9 cellular contexts compared by ENCODE assay signal in genomic region chr12:57452181-57452936, GRCh38. TPM values are rescaled to one million over a fixed set of nuclear protein-coding genes. Genes with fewer than 3 reads are reported as not detected.
DNase-seq lines count a peak whose midpoint lies in the region; TF ChIP-seq lines count a peak whose summit lies in the region.
"Had no signal": no experiment of that assay in that cellular context is flagged by ENCODE, and none has a peak within 500 bp of the region (broad histone marks: within the 10 kb centered on the region; RNA-seq: fewer than 3 reads in every experiment).

No MANE protein-coding gene starts in this region.

- H3K36me3 Mint-ChIP-seq in HFFc6 (ENCODE audit: low read depth) (no peaks in the 10 kb centered on the region), Caco-2 (ENCODE audit: insufficient read depth, unreplicated experiment) (peaks cover 7% of the 10 kb centered on the region)

- no peak for TF ChIP-seq CTCF in HFFc6 (IDR thresholded peaks at IDR 0.05)
- TF ChIP-seq CTCF in transverse colon (IDR thresholded peaks at IDR 0.05) = no peak
- no peak for TF ChIP-seq CTCF in Caco-2 (IDR thresholded peaks at IDR 0.05; ENCODE audit: insufficient read depth in 1 of 2, low read depth in 1 of 2, low read length in 1 of 2, severe bottlenecking in 1 of 2, unreplicated experiment in 1 of 2)

- POLR2A ChIA-PET in Caco-2 (lab: Charles Lee) = interaction anchor here (0.5 to 1.3 kb wide), 3 partner anchors 22 to 209 kb away, joined by 3 to 6 read pairs (median 4); no protein-coding TSS in a partner anchor

- H3K27ac Mint-ChIP-seq in HFFc6 (peak overlapping the region; percentile 96), Caco-2 (ENCODE audit: unreplicated experiment) (no peak overlapping the region)

- WGBS in transverse colon (ENCODE audit: low coverage in 1 of 2), 2 donors = 7 to 28% methylated on average over 2 to 9 of the region's 9 CpGs

- intact Hi-C loops in transverse colon (cut with DNase I; ENCODE audit: low total_unique reads) (loop anchor here (5.0 kb wide), 2 partner anchors 145 to 190 kb away; no protein-coding TSS in a partner anchor), Caco-2 (cut with micrococcal nuclease; ENCODE audit: unreplicated experiment) (no loop called here)

- no peak for TF ChIP-seq POLR2A in transverse colon (IDR thresholded peaks at IDR 0.05)

- H3K4me3 ChIP-seq in transverse colon (no peak overlapping the region), Caco-2 (ENCODE audit: low read depth, low read length) (no peak overlapping the region)

- H3K4me1 ChIP-seq in transverse colon = peaks cover 9 to 16% (median 10%) of the 10 kb centered on the region in 4 donors
- peaks cover 35% of the 10 kb centered on the region for H3K4me1 ChIP-seq in Caco-2

- no peak for TF ChIP-seq EP300 in transverse colon (IDR thresholded peaks at IDR 0.05; ENCODE audit: low read depth)

- H3K9me3 Mint-ChIP-seq in HFFc6 (no peaks in the 10 kb centered on the region), Caco-2 (ENCODE audit: unreplicated experiment) (no peaks in the 10 kb centered on the region)

- DNase-seq in AG08396 (ENCODE audit: low spot score) (peak; percentile 71), HFFc6 (peak; percentile 84), kidney tubule cell (ENCODE audit: low spot score) (peak; percentile 29), transverse colon (no peak), Caco-2 (no peak), NCI-H526 (lab: John Stamatoyannopoulos, UW) (no peak), SW 1271 (lab: John Stamatoyannopoulos, UW) (no peak)
- DNase-seq: NCI-H2107 had no signal

- H3K9me3 ChIP-seq in transverse colon (no peaks in the 10 kb centered on the region), Caco-2 (no peaks in the 10 kb centered on the region)

- H3K27ac ChIP-seq in angular gyrus (ENCODE audit: low read depth, low read length) = peak overlapping the region; percentile 87
- peak overlapping the region in 2 of 4 donors; percentile 13 to 37 for H3K27ac ChIP-seq in transverse colon

- H3K4me1 Mint-ChIP-seq in HFFc6 (ENCODE audit: low read depth) (peaks cover 48% of the 10 kb centered on the region), Caco-2 (ENCODE audit: low read depth, unreplicated experiment) (peaks cover 22% of the 10 kb centered on the region)

- H3K27me3 ChIP-seq in transverse colon (no peaks in the 10 kb centered on the region), Caco-2 (replicated peaks; ENCODE audit: control insufficient read depth, insufficient read depth, low read length) (no peaks in the 10 kb centered on the region)

- no TSS peak for BruUV-seq in Caco-2 (replicated peaks; lab: Mats Ljungman, UMichigan)

- H3K36me3 ChIP-seq in transverse colon (no peaks in the 10 kb centered on the region), Caco-2 (ENCODE audit: control insufficient read depth, insufficient read depth, low read length) (no peaks in the 10 kb centered on the region)

- H3K4me3 Mint-ChIP-seq in HFFc6 (peak overlapping the region; percentile 71), Caco-2 (ENCODE audit: unreplicated experiment) (no peak overlapping the region)

- no peaks in the 10 kb centered on the region; the same call in none of the 2 replicates for H3K27me3 Mint-ChIP-seq in HFFc6 (ENCODE audit: insufficient read depth)
- no peaks in the 10 kb centered on the region for H3K27me3 Mint-ChIP-seq in Caco-2 (ENCODE audit: insufficient read depth, unreplicated experiment)

- in situ Hi-C loops in transverse colon (cut with MboI; ENCODE audit: low pct_ligation_motif_present in 1 of 4, low pct_unique_long_range_greater_than_20kb in 1 of 4, low sequenced_read_pairs in 3 of 4) = no loop called here

- CTCF ChIA-PET in Caco-2 (lab: Charles Lee) = interaction anchor here (0.5 to 4.5 kb wide), 26 partner anchors 9 to 1623 kb away, joined by 3 to 138 read pairs (median 4); partner anchors contain the start of genes DNAJC14 and INHBC

RNA-seq across cellular contexts. Expression of gene INHBE, which starts 2.7 kb away (rescaled TPM):
- under 1 TPM in 5 of 6 experiments, not detected in 1; 0.12 to 0.34 (median 0.18) TPM for total RNA-seq in HFFc6 (2021; fragmentation: NEBNext Ultra II Directional; extraction: Animal tissue kit (Norgen Biotek cat#: 25700))
- not detected for total RNA-seq in transverse colon
- 9.1 and 13.9 TPM in 2 replicates for total RNA-seq in Caco-2 (2022)

RNA-seq across cellular contexts. Expression of gene GLI1, which starts 7.2 kb away (rescaled TPM):
- 1 to 10 TPM; 3.9 to 5.8 (median 4.6) TPM for total RNA-seq in HFFc6 (2021; fragmentation: NEBNext Ultra II Directional; extraction: Animal tissue kit (Norgen Biotek cat#: 25700))
- 1 to 10 TPM in 1 of 4 donors, under 1 TPM in 2, not detected in 1; 0.41 to 1.2 (median 0.79) TPM for total RNA-seq in transverse colon
- total RNA-seq in Caco-2 (2022) = 0.48 and 0.53 TPM in 2 replicates

RNA-seq across cellular contexts. Expression of gene INHBC, which starts 17.8 kb away (rescaled TPM):
- total RNA-seq in HFFc6 (2021; fragmentation: NEBNext Ultra II Directional; extraction: Animal tissue kit (Norgen Biotek cat#: 25700)) = not detected
- not detected for total RNA-seq in transverse colon
- not detected in 2 replicates for total RNA-seq in Caco-2 (2022)

RNA-seq across cellular contexts. Expression of gene R3HDM2, which starts 21.5 kb away (rescaled TPM):
- total RNA-seq in HFFc6 (2021; fragmentation: NEBNext Ultra II Directional; extraction: Animal tissue kit (Norgen Biotek cat#: 25700)) = 10 to 100 TPM; 33.7 to 39.4 (median 37.9) TPM
- total RNA-seq in transverse colon (10 to 100 TPM; 26.3 to 56.9 (median 33.3) TPM), Caco-2 (2022) (33.7 and 36.2 TPM in 2 replicates)

RNA-seq across cellular contexts. Expression of gene ARHGAP9, which starts 27.3 kb away (rescaled TPM):
- under 1 TPM in 5 of 6 experiments, not detected in 1; 0.11 to 0.85 (median 0.21) TPM for total RNA-seq in HFFc6 (2021; fragmentation: NEBNext Ultra II Directional; extraction: Animal tissue kit (Norgen Biotek cat#: 25700))
- 10 to 100 TPM in 3 of 4 donors, not detected in 1; 11.7 to 87.2 (median 27.3) TPM for total RNA-seq in transverse colon
- 0.75 and 1.8 TPM in 2 replicates for total RNA-seq in Caco-2 (2022)

Comparison
In these comparisons a context has a peak if more than half of its experiments do, and no peak if none do; other contexts are left out.
1. DNase-seq: peak in AG08396 (single experiment), HFFc6 (single experiment) and kidney tubule cell (single experiment); none in transverse colon (single experiment), Caco-2 (0 of 2), NCI-H526 (0 of 2) and SW 1271 (0 of 2).